ENCODE assay signal across 24 cellular contexts in genomic region chr5:171149772-171150171, GRCh38.
DNase-seq lines count a peak whose midpoint lies in the region; ATAC-seq, FAIRE-seq and TF ChIP-seq lines count a peak whose summit lies in the region.
"Had no signal": no experiment of that assay in that cellular context is flagged by ENCODE, and none has a peak within 500 bp of the region (broad histone marks: within the 10 kb centered on the region; RNA-seq: fewer than 3 reads in every experiment).

No MANE protein-coding gene starts in this region.

- no peaks in the 10 kb centered on the region for H3K36me3 ChIP-seq in neural progenitor cell
- H3K36me3 ChIP-seq: esophagus muscularis mucosa, lower lobe of right lung had no signal

- no peak for FAIRE-seq in frontal cortex (lab: Jason Lieb, UNC)
- FAIRE-seq: kidney had no signal

- H3K79me2 ChIP-seq in neural progenitor cell (ENCODE audit: low read depth), result no peaks in the 10 kb centered on the region

- H3K4me3 ChIP-seq in neural progenitor cell, result no peak overlapping the region
- H3K4me3 ChIP-seq: esophagus muscularis mucosa, lower lobe of right lung, mucosa of descending colon had no signal

- H3K36me3 Mint-ChIP-seq in neural progenitor cell (no peaks in the 10 kb centered on the region), CD14-positive monocyte (no peaks in the 10 kb centered on the region)
- H3K36me3 Mint-ChIP-seq: brain, type B pancreatic cell had no signal

- H3K27me3 ChIP-seq in neural progenitor cell, result no peaks in the 10 kb centered on the region
- H3K27me3 ChIP-seq: esophagus muscularis mucosa had no signal

- intact Hi-C loops in CD14-positive monocyte (cut with micrococcal nuclease), result no loop called here

- H3K4me3 Mint-ChIP-seq in neural progenitor cell, result no peak overlapping the region
- H3K4me3 Mint-ChIP-seq in CD14-positive monocyte, result no peak overlapping the region
- H3K4me3 Mint-ChIP-seq: brain; effector memory CD8-positive, alpha-beta T cell; type B pancreatic cell had no signal

- H4K20me1 ChIP-seq in neural progenitor cell (ENCODE audit: low read depth), result no peaks in the 10 kb centered on the region

- no peak overlapping the region for H3K27ac Mint-ChIP-seq in neural progenitor cell
- no peak overlapping the region for H3K27ac Mint-ChIP-seq in CD14-positive monocyte
- H3K27ac Mint-ChIP-seq: brain; effector memory CD8-positive, alpha-beta T cell; type B pancreatic cell had no signal

- TF ChIP-seq CTCF in neural progenitor cell (IDR thresholded peaks at IDR 0.05) (no peak), CD14-positive monocyte (IDR thresholded peaks at IDR 0.05) (no peak)

- H3K4me1 ChIP-seq in neural progenitor cell, result peaks cover 39% of the 10 kb centered on the region
- H3K4me1 ChIP-seq: esophagus muscularis mucosa, lower lobe of right lung had no signal

- H3K4me1 Mint-ChIP-seq in neural progenitor cell, result peaks cover 17% of the 10 kb centered on the region
- peaks cover 2% of the 10 kb centered on the region for H3K4me1 Mint-ChIP-seq in CD14-positive monocyte

- H3K27ac ChIP-seq in neural progenitor cell, result peak overlapping the region; percentile 17
- H3K27ac ChIP-seq: esophagus muscularis mucosa, HL-60, lower lobe of right lung, VCaP had no signal

- H3K9ac ChIP-seq in neural progenitor cell, result no peak overlapping the region

- peak overlapping the region; percentile 49 for H3K4me2 ChIP-seq in neural progenitor cell

- no peaks in the 10 kb centered on the region for H3K9me3 Mint-ChIP-seq in neural progenitor cell
- no peaks in the 10 kb centered on the region for H3K9me3 Mint-ChIP-seq in CD14-positive monocyte
- H3K9me3 Mint-ChIP-seq: brain; effector memory CD8-positive, alpha-beta T cell; type B pancreatic cell had no signal

- H2AFZ ChIP-seq in neural progenitor cell (replicated peaks), result no peak overlapping the region

- peaks cover 3% of the 10 kb centered on the region for H3F3A ChIP-seq in neural progenitor cell (ENCODE audit: low read depth)

- no peaks in the 10 kb centered on the region for H3K9me3 ChIP-seq in neural progenitor cell (ENCODE audit: low read depth)
- H3K9me3 ChIP-seq: esophagus muscularis mucosa, lower lobe of right lung, mucosa of descending colon had no signal

- DNase-seq in NCI-H1417 (lab: John Stamatoyannopoulos, UW) (peak in 2 of 3 experiments; percentile 9 to 65), NCI-H1417 treated with DMSO at 0.1 percent for 48 hours (lab: John Stamatoyannopoulos, UW) (no peak), NCI-H524 treated with DMSO at 0.1 percent for 48 hours (lab: John Stamatoyannopoulos, UW) (peak; percentile 88), neural progenitor cell (ENCODE audit: low spot score) (no peak), CD14-positive monocyte (ENCODE audit: low spot score) (no peak), frontal cortex (ENCODE audit: low spot score in 2 of 2) (no peak)
- DNase-seq in activated CD4-positive, alpha-beta T cell treated with anti-CD3 and anti-CD28 coated beads for 1 hour, result no peak
- DNase-seq: 8988T; AML-193; effector memory CD8-positive, alpha-beta T cell; kidney; lower lobe of right lung; mucosa of descending colon; NCI-H187; NCI-H2227 treated with DMSO at 0.1 percent for 48 hours; posterior cingulate gyrus had no signal

- peak; percentile 37 for ATAC-seq in HG02938 (IDR thresholded peaks at IDR 0.05; ENCODE audit: unreplicated experiment)
- ATAC-seq: effector memory CD8-positive, alpha-beta T cell; lower lobe of right lung; mucosa of descending colon; sciatic nerve; SK-N-SH treated with all-trans-retinoic acid at 6 μM for 48 hours had no signal

- no peaks in the 10 kb centered on the region for H3K27me3 Mint-ChIP-seq in neural progenitor cell (ENCODE audit: insufficient read depth, low read depth)
- peaks cover 0 to 1% (median 0%) of the 10 kb centered on the region in 3 donors for H3K27me3 Mint-ChIP-seq in CD14-positive monocyte (ENCODE audit: low read depth in 3 of 3)
- H3K27me3 Mint-ChIP-seq: brain, type B pancreatic cell had no signal

Comparison
In these comparisons a context has a peak if more than half of its experiments do, and no peak if none do; other contexts are left out.
1. DNase-seq: peak in NCI-H1417 (2 of 3) and NCI-H524 treated with DMSO at 0.1 percent for 48 hours (single experiment); none in NCI-H1417 treated with DMSO at 0.1 percent for 48 hours (single experiment), neural progenitor cell (single experiment), CD14-positive monocyte (single experiment), frontal cortex (0 of 2) and activated CD4-positive, alpha-beta T cell treated with anti-CD3 and anti-CD28 coated beads for 1 hour (single experiment).